27 cellular contexts compared by ENCODE assay signal in the genomic region with DNA sequence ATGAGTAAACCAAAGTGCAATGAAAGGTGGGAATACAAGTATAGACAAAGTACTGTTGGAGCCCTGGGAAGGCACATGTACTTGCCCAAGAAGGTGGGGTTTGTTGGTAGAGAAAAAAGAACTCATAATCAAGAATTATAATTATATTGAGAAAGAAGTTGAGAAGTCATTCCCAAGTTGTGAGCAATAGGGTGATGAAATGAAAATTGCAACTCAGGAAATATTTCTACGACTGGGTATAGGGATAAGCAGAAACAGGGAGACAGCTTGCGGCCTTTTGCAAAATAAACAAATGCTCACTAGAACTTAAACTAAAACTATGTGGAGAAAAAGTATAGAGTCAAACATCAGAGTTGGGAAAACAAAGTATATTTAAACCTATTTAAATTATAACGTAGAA.
A peak's percentile ranks its signal among the peaks of the same experiment; 100 is the strongest.
DNase-seq lines count a peak whose midpoint lies in the region; ATAC-seq, FAIRE-seq and TF ChIP-seq lines count a peak whose summit lies in the region.
"Had no signal": no experiment of that assay in that cellular context is flagged by ENCODE, and none has a peak within 500 bp of the region (broad histone marks: within the 10 kb centered on the region; RNA-seq: fewer than 3 reads in every experiment).

No MANE protein-coding gene starts in this region.

- no peak overlapping the region for H2BK5ac ChIP-seq in mesenchymal stem cell (ENCODE audit: low read depth, low read length, poor library complexity, severe bottlenecking)

- no peaks in the 10 kb centered on the region for H3K79me2 ChIP-seq in MM.1S (ENCODE audit: low read length)

- H3K18ac ChIP-seq in mesenchymal stem cell (ENCODE audit: low read depth in 1 of 2, low read length in 2 of 2), result no peak overlapping the region

- no peak overlapping the region for H4K91ac ChIP-seq in mesenchymal stem cell (ENCODE audit: low read length)

- no peak overlapping the region for H2BK15ac ChIP-seq in mesenchymal stem cell (ENCODE audit: low read depth, poor library complexity, severe bottlenecking)

- 60% methylated on average over 1 of the region's 3 CpGs for WGBS in mesenchymal stem cell

- no peak overlapping the region for H4K8ac ChIP-seq in mesenchymal stem cell (ENCODE audit: low read length)

- no peaks in the 10 kb centered on the region for H3F3A ChIP-seq in MM.1S (ENCODE audit: insufficient read depth, low read length)

- no peaks in the 10 kb centered on the region for H3K4me1 ChIP-seq in mesenchymal stem cell (ENCODE audit: control insufficient read depth, insufficient read depth, low read depth, low read length)
- no peaks in the 10 kb centered on the region for H3K4me1 ChIP-seq in MM.1S (ENCODE audit: low read length)
- H3K4me1 ChIP-seq: left lung, stomach, tibial artery had no signal

- H3K36me3 ChIP-seq in mesenchymal stem cell (ENCODE audit: control insufficient read depth in 1 of 2, insufficient read depth in 2 of 2, low read depth in 1 of 2, low read length in 2 of 2) (no peaks in the 10 kb centered on the region), MM.1S (replicated peaks; ENCODE audit: insufficient read depth, low read length) (no peaks in the 10 kb centered on the region)
- H3K36me3 ChIP-seq: left lung, stomach, tibial artery, WERI-Rb-1 had no signal

- H3K9me2 ChIP-seq in MM.1S (replicated peaks; ENCODE audit: insufficient read depth, low read length), result no peaks in the 10 kb centered on the region

- H3K4me2 ChIP-seq in mesenchymal stem cell (ENCODE audit: low read length, poor library complexity, severe bottlenecking) (no peak overlapping the region), MM.1S (ENCODE audit: low read depth, low read length) (no peak overlapping the region)
- H3K4me2 ChIP-seq: GM23338 had no signal

- H3K4ac ChIP-seq in mesenchymal stem cell (ENCODE audit: low read depth in 1 of 2, low read length in 2 of 2), result no peak overlapping the region

- no peak overlapping the region for H2BK12ac ChIP-seq in mesenchymal stem cell (ENCODE audit: low read length in 2 of 2)

- H3K79me1 ChIP-seq in mesenchymal stem cell (replicated peaks; ENCODE audit: low read length, poor library complexity, severe bottlenecking), result no peaks in the 10 kb centered on the region

- H3K27me3 ChIP-seq in mesenchymal stem cell (ENCODE audit: control insufficient read depth in 1 of 2, insufficient read depth in 1 of 2, low read length in 2 of 2) (no peaks in the 10 kb centered on the region), MM.1S (replicated peaks; ENCODE audit: insufficient read depth, low read length) (no peaks in the 10 kb centered on the region)
- H3K27me3 ChIP-seq: body of pancreas, left lung, stomach, tibial artery had no signal

- H3K9ac ChIP-seq in mesenchymal stem cell (ENCODE audit: low read length), result no peak overlapping the region
- H3K9ac ChIP-seq in MM.1S (ENCODE audit: low read length), result no peak overlapping the region

- H2BK120ac ChIP-seq in mesenchymal stem cell (ENCODE audit: low read depth, low read length), result no peak overlapping the region

- H3K27ac ChIP-seq in mesenchymal stem cell (ENCODE audit: low read length, poor library complexity, severe bottlenecking) (no peak overlapping the region), MM.1S (ENCODE audit: low read length) (no peak overlapping the region)
- H3K27ac ChIP-seq: body of pancreas, left lung, stomach, tibial artery, WERI-Rb-1 had no signal

- H4K20me1 ChIP-seq in MM.1S (ENCODE audit: insufficient read depth, low read length), result no peaks in the 10 kb centered on the region

- no peak overlapping the region for H2AK5ac ChIP-seq in mesenchymal stem cell (ENCODE audit: low read length, severe bottlenecking)

- H2AFZ ChIP-seq in mesenchymal stem cell (ENCODE audit: low read depth, low read length) (no peak overlapping the region), MM.1S (ENCODE audit: low read length) (no peak overlapping the region)
- H2AFZ ChIP-seq: GM23338 had no signal

- no peak overlapping the region for H3K23ac ChIP-seq in mesenchymal stem cell (ENCODE audit: low read length in 2 of 2)

- H3K4me3 ChIP-seq in epithelial cell of esophagus (ENCODE audit: low read length) (no peak overlapping the region), mesenchymal stem cell (ENCODE audit: insufficient read depth in 1 of 2, low read depth in 1 of 2, low read length in 2 of 2) (no peak overlapping the region), MM.1S (ENCODE audit: low read length) (no peak overlapping the region)
- H3K4me3 ChIP-seq: body of pancreas, GM23338, left lung, stomach, tibial artery had no signal

- H3K14ac ChIP-seq in mesenchymal stem cell (ENCODE audit: low read length in 2 of 2), result no peak overlapping the region

- ATAC-seq in HG02938 (IDR thresholded peaks at IDR 0.05; ENCODE audit: unreplicated experiment), result no peak
- ATAC-seq in stimulated activated naive CD8-positive, alpha-beta T cell treated with anti-CD3 and anti-CD28 coated beads, Interleukin-15, Interleukin-2, amounts not matched to agents 100 U/mL and 50 U/mL, for 24 hours, result no peak
- ATAC-seq: activated naive CD8-positive, alpha-beta T cell treated with anti-CD3 and anti-CD28 coated beads, Interleukin-2, amount 50 U/mL, for 24 hours; body of pancreas; GM23338; left lung had no signal

- FAIRE-seq in urothelium cell line (lab: Jason Lieb, UNC), result no peak
- FAIRE-seq: GM12891, islet of Langerhans had no signal

- DNase-seq in AG08396 (ENCODE audit: low spot score) (peak; percentile 8), HCEC 1CT (peak; percentile 71), epithelial cell of esophagus (ENCODE audit: low read depth) (peak; percentile 64), mesenchymal stem cell (peak; percentile 43), urothelium cell line (ENCODE audit: low spot score) (no peak), MM.1S (no peak)
- DNase-seq in stimulated activated naive CD8-positive, alpha-beta T cell treated with anti-CD3 and anti-CD28 coated beads, Interleukin-15, Interleukin-2, amounts not matched to agents 100 U/mL and 50 U/mL, for 24 hours, result no peak
- DNase-seq: activated CD4-positive, alpha-beta T cell treated with anti-CD3 and anti-CD28 coated beads for 48 hours; activated gamma-delta T cell treated with Interleukin-2 at 50 U/mL for 16 hours; activated naive CD8-positive, alpha-beta T cell treated with anti-CD3 and anti-CD28 coated beads, Interleukin-2, amount 50 U/mL, for 24 hours; activated T-cell treated with anti-CD3 and anti-CD28 coated beads, Interleukin-2, amount 50 U/mL, for 1 hour; body of pancreas; DND-41; HFFc6; left lung; NCI-H1092; NCI-H1694 treated with DMSO at 0.1 percent for 48 hours; NCI-H2171; NCI-H524; SHP77 treated with DMSO at 0.1 percent for 48 hours; stomach; tibial artery; WERI-Rb-1 had no signal

- TF ChIP-seq CTCF in epithelial cell of esophagus (IDR thresholded peaks at IDR 0.05; ENCODE audit: insufficient read depth, low read depth, low read length, missing control alignments) (no peak), MM.1S (IDR thresholded peaks at IDR 0.05; ENCODE audit: low read length) (no peak)

- H3K9me3 ChIP-seq in mesenchymal stem cell (ENCODE audit: control insufficient read depth, low read length) (no peaks in the 10 kb centered on the region), MM.1S (replicated peaks; ENCODE audit: insufficient read depth, low read length) (no peaks in the 10 kb centered on the region)
- H3K9me3 ChIP-seq: body of pancreas, left lung, tibial artery had no signal

Comparison
In these comparisons a context has a peak if more than half of its experiments do, and no peak if none do; other contexts are left out.
1. DNase-seq: peak in AG08396 (single experiment), HCEC 1CT (single experiment), epithelial cell of esophagus (single experiment) and mesenchymal stem cell (single experiment); none in urothelium cell line (single experiment), MM.1S (single experiment) and stimulated activated naive CD8-positive, alpha-beta T cell treated with anti-CD3 and anti-CD28 coated beads, Interleukin-15, Interleukin-2, amounts not matched to agents 100 U/mL and 50 U/mL, for 24 hours (single experiment).